9 cellular contexts compared by ENCODE assay signal in the genomic region with DNA sequence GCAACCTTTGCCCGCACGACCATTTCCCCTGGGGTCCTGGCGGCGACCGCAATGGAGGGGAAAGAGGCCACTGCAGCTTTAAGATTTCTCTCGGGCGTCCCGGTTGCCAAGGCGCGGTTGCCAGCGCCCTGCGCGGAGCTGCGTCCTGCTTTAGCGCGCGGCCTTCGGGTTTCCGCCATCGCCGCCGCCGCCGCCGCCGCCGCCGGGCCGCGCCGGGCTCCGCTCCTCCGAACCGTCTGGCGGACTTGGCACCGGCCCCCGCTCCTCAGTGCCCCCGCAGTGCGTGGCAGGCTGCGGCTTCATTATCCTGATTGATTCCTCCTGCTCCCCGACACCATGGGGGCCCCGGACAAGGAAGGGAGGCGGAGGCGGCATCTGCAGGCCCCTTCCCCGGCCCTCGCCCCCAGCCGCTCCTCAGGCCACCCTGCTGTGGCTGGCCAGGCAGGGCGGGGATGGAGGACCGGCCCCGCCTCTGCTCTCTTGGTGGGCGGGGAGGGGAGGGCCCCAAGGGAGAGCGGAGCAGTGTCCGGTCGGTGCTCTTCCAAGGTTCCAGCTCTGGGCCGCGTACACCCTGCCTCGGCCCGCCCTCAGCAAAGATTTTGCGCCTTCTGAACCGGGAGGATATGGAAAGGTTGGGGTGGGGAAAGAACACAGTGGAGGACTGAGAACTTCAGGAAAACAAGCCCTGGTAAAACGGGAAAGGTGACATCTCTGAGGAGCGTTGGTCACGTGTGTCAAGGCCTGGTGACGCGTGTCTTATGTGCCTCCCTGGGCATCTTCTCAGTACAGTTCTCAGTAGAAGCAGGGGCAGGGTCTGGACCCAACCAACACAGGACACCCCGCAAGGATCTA. TPM values are rescaled to one million over a fixed set of nuclear protein-coding genes. Genes with fewer than 3 reads are reported as not detected.
A peak's percentile ranks its signal among the peaks of the same experiment; 100 is the strongest.
DNase-seq lines count a peak whose midpoint lies in the region; ATAC-seq and TF ChIP-seq lines count a peak whose summit lies in the region.
"Had no signal": no experiment of that assay in that cellular context is flagged by ENCODE, and none has a peak within 500 bp of the region (broad histone marks: within the 10 kb centered on the region; RNA-seq: fewer than 3 reads in every experiment).

No MANE protein-coding gene starts in this region.

- DNase-seq in D341Med (ENCODE audit: low spot score) (peak; percentile 89), HS-5 (ENCODE audit: low read depth) (peak; percentile 18), SK-MEL-5 (ENCODE audit: low read depth, low spot score) (peak; percentile 62), breast epithelium (ENCODE audit: low spot score in 2 of 2) (peak; percentile 53 to 66), skeletal muscle cell (ENCODE audit: low read depth) (no peak), SKM-1 (lab: John Stamatoyannopoulos, UW; ENCODE audit: unreplicated experiment) (no peak)

- no peak for TF ChIP-seq POLR2A in breast epithelium (IDR thresholded peaks at IDR 0.05)

- no peak for ATAC-seq in GM21515 (IDR thresholded peaks at IDR 0.05; ENCODE audit: unreplicated experiment)

- H3K4me3 ChIP-seq in breast epithelium, result peak overlapping the region; percentile 64 to 70 (median 66)
- peak overlapping the region; percentile 74 for H3K4me3 ChIP-seq in iPS-18c (ENCODE audit: insufficient read depth, low read depth, low read length)
- peak overlapping the region; percentile 60 for H3K4me3 ChIP-seq in skeletal muscle cell (ENCODE audit: low read depth, low read length)

- intact Hi-C loops in breast epithelium (cut with DNase I; ENCODE audit: low total_unique reads), result no loop called here

- H3K27me3 ChIP-seq in breast epithelium, result no peaks in the 10 kb centered on the region

- in situ Hi-C loops in SK-MEL-5 (cut with HindIII; ENCODE audit: low pct_unique_long_range_greater_than_20kb, low sequenced_read_pairs), result no loop called here

- peak overlapping the region; percentile 86 to 93 for H3K27ac ChIP-seq in breast epithelium

- H3K36me3 ChIP-seq in breast epithelium, result no peaks in the 10 kb centered on the region

- no peak for TF ChIP-seq CTCF in breast epithelium (IDR thresholded peaks at IDR 0.05)

- H3K9me3 ChIP-seq in breast epithelium (no peaks in the 10 kb centered on the region), iPS-18c (ENCODE audit: control insufficient read depth, insufficient read depth, low read length) (no peaks in the 10 kb centered on the region)

- no peaks in the 10 kb centered on the region for H3K4me1 ChIP-seq in breast epithelium

RNA-seq across cellular contexts. Expression of gene NEUROD2, which starts 34.0 kb away (rescaled TPM):
- not detected in 2 replicates for total RNA-seq in SK-MEL-5 (2014; rRNA removed; shearing (Covaris generic))
- not detected in 2 replicates for polyA plus RNA-seq in SK-MEL-5 (2015; cell fraction: cytosol; rRNA removed)
- not detected in 2 replicates for polyA plus RNA-seq in SK-MEL-5 (2015; cell fraction: nucleus; rRNA removed)
- total RNA-seq in breast epithelium, result not detected
- total RNA-seq: activated CD8-positive, alpha-beta memory T cell treated with anti-CD3 and anti-CD28 coated beads for 36 hours had no signal

RNA-seq across cellular contexts. Expression of gene PPP1R1B, which starts 53.1 kb away (rescaled TPM):
- 0.08 TPM in 1 of 2 replicates, not detected in the other for total RNA-seq in SK-MEL-5 (2014; rRNA removed; shearing (Covaris generic))
- not detected in 2 replicates for polyA plus RNA-seq in SK-MEL-5 (2015; cell fraction: cytosol; rRNA removed)
- not detected in 2 replicates for polyA plus RNA-seq in SK-MEL-5 (2015; cell fraction: nucleus; rRNA removed)
- 10 to 100 TPM; 22.6 to 71.3 (median 67.5) TPM for total RNA-seq in breast epithelium
- total RNA-seq: activated CD8-positive, alpha-beta memory T cell treated with anti-CD3 and anti-CD28 coated beads for 36 hours had no signal

Comparison
In these comparisons a context has a peak if more than half of its experiments do, and no peak if none do; other contexts are left out.
1. DNase-seq: peak in D341Med (single experiment), HS-5 (single experiment), SK-MEL-5 (single experiment) and breast epithelium (2 of 2); none in skeletal muscle cell (single experiment) and SKM-1 (single experiment).
2. RNA of gene PPP1R1B, which starts 53.1 kb away (total RNA-seq): 22.6 to 71.3 TPM in breast epithelium; 0.08 TPM in SK-MEL-5; every median in the first group is over 10 times any median in the second.
3. Peak in every context shown above with its lines, with median percentiles within 50 percentile points of each other: H3K4me3 ChIP-seq.